Comparison of ENCODE assay signal across 8 cellular contexts in genomic region chr19:49085020-49085867, GRCh38. TPM values are rescaled to one million over a fixed set of nuclear protein-coding genes. Genes with fewer than 3 reads are reported as not detected.
A peak's percentile ranks its signal among the peaks of the same experiment; 100 is the strongest.
DNase-seq lines count a peak whose midpoint lies in the region; ATAC-seq and TF ChIP-seq lines count a peak whose summit lies in the region.

A gene with protein sequence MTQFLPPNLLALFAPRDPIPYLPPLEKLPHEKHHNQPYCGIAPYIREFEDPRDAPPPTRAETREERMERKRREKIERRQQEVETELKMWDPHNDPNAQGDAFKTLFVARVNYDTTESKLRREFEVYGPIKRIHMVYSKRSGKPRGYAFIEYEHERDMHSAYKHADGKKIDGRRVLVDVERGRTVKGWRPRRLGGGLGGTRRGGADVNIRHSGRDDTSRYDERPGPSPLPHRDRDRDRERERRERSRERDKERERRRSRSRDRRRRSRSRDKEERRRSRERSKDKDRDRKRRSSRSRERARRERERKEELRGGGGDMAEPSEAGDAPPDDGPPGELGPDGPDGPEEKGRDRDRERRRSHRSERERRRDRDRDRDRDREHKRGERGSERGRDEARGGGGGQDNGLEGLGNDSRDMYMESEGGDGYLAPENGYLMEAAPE (plus strand): TSS chr19:49085451. CDS start chr19:49086415, 964 bp downstream.

- DNase-seq in DMS153 (lab: John Stamatoyannopoulos, UW), result peak; percentile 98
- DNase-seq in KG1 (lab: John Stamatoyannopoulos, UW), result peak; percentile 94
- peak; percentile 80 for DNase-seq in Panc1 (ENCODE audit: low read depth, low spot score)
- peak; percentile 98 for DNase-seq in activated T-cell treated with anti-CD3 and anti-CD28 coated beads, Interleukin-2, amount 50 U/mL, for 4 hours
- peak; percentile 95 for DNase-seq in stimulated activated CD8-positive, alpha-beta memory T cell treated with anti-CD3 and anti-CD28 coated beads, Interleukin-7, amount 100 ng/mL, for 24 hours (ENCODE audit: low read depth)

- in situ Hi-C loops in Panc1 (cut with HindIII; ENCODE audit: low pct_unique_long_range_greater_than_20kb, low sequenced_read_pairs), result no loop called here

- peak within 1 kb of the TSS; percentile 57 for H3K9ac ChIP-seq in muscle layer of colon (ENCODE audit: low read length)

- H3K36me3 ChIP-seq in Panc1 (ENCODE audit: control insufficient read depth, insufficient read depth, low read length) (peaks cover 10% of the 10 kb centered on the region), esophagus (ENCODE audit: control insufficient read depth in 2 of 2, insufficient read depth in 2 of 2, low read length in 1 of 2) (peaks cover 2 to 10% of the 10 kb centered on the region in 2 donors), muscle layer of colon (ENCODE audit: insufficient read depth, low read length) (peaks cover 23% of the 10 kb centered on the region)

- intact Hi-C loops in Panc1 (cut with micrococcal nuclease; ENCODE audit: unreplicated experiment), result no loop called here

- TF ChIP-seq CTCF in Panc1 (IDR thresholded peaks at IDR 0.05), result no peak

- CTCF ChIA-PET in Panc1 (lab: Charles Lee), result no interaction called here

- peak within 1 kb of the TSS; percentile 99 for H3K4me3 Mint-ChIP-seq in activated T-cell treated with anti-CD3 and anti-CD28 coated beads, Interleukin-2, amount 50 U/mL, for 4 hours

- peak within 1 kb of the TSS; percentile 93 to 95 for H3K4me3 ChIP-seq in Panc1 (ENCODE audit: low read depth in 2 of 2, low read length in 2 of 2)
- H3K4me3 ChIP-seq in esophagus (ENCODE audit: low read depth in 1 of 2, low read length in 2 of 2), result peak within 1 kb of the TSS; percentile 88 to 94
- H3K4me3 ChIP-seq in muscle layer of colon (ENCODE audit: low read depth in 1 of 2, low read length in 2 of 2), result peak within 1 kb of the TSS; percentile 86 to 95

- H3K27me3 Mint-ChIP-seq in activated T-cell treated with anti-CD3 and anti-CD28 coated beads, Interleukin-2, amount 50 U/mL, for 4 hours (ENCODE audit: low read depth), result peaks cover 3% of the 10 kb centered on the region

- no TSS peak for BruUV-seq in Panc1 (replicated peaks; lab: Mats Ljungman, UMichigan)

- H3K27ac ChIP-seq in Panc1 (ENCODE audit: low read length), result peak within 1 kb of the TSS; percentile 94
- H3K27ac ChIP-seq in esophagus (ENCODE audit: low read depth in 2 of 2, low read length in 1 of 2), result peak within 1 kb of the TSS; percentile 77 to 92
- peak within 1 kb of the TSS; percentile 96 for H3K27ac ChIP-seq in muscle layer of colon (ENCODE audit: low read depth, low read length)

- H3K4me1 Mint-ChIP-seq in activated T-cell treated with anti-CD3 and anti-CD28 coated beads, Interleukin-2, amount 50 U/mL, for 4 hours (ENCODE audit: low read depth), result peaks cover 30% of the 10 kb centered on the region

- 0% methylated on average over 86 to 89 of the region's 89 CpGs for WGBS in esophagus, 2 donors

- H3K9me3 Mint-ChIP-seq in activated T-cell treated with anti-CD3 and anti-CD28 coated beads, Interleukin-2, amount 50 U/mL, for 4 hours, result no peaks in the 10 kb centered on the region

- ATAC-seq in GM21717 (IDR thresholded peaks at IDR 0.05; ENCODE audit: unreplicated experiment) (peak; percentile 69), Panc1 (peak; percentile 97)
- ATAC-seq in activated T-cell treated with anti-CD3 and anti-CD28 coated beads, Interleukin-2, amount 50 U/mL, for 4 hours, result peak; percentile 95 to 97

- H3K9me3 ChIP-seq in Panc1 (ENCODE audit: control insufficient read depth, insufficient read depth, low read depth, low read length) (no peaks in the 10 kb centered on the region), esophagus (ENCODE audit: control insufficient read depth in 2 of 2, insufficient read depth in 1 of 2, low read depth in 1 of 2, low read length in 1 of 2) (no peaks in the 10 kb centered on the region), muscle layer of colon (ENCODE audit: low read length) (no peaks in the 10 kb centered on the region)

- POLR2A ChIA-PET in Panc1 (lab: Charles Lee), result no interaction called here

- peaks cover 22% of the 10 kb centered on the region for H3K36me3 Mint-ChIP-seq in activated T-cell treated with anti-CD3 and anti-CD28 coated beads, Interleukin-2, amount 50 U/mL, for 4 hours (ENCODE audit: insufficient read depth)

- no peaks in the 10 kb centered on the region for H3K4me1 ChIP-seq in Panc1 (ENCODE audit: control insufficient read depth, insufficient read depth, low read length)
- peaks cover 3 to 4% of the 10 kb centered on the region in 2 donors for H3K4me1 ChIP-seq in esophagus (ENCODE audit: control insufficient read depth in 2 of 2, insufficient read depth in 2 of 2, low read length in 1 of 2)
- H3K4me1 ChIP-seq in muscle layer of colon (ENCODE audit: insufficient read depth, low read length), result peaks cover 22% of the 10 kb centered on the region

- H3K27me3 ChIP-seq in Panc1 (ENCODE audit: control insufficient read depth, insufficient read depth, low read length) (no peaks in the 10 kb centered on the region), esophagus (ENCODE audit: control insufficient read depth in 1 of 2, insufficient read depth in 2 of 2, low read length in 2 of 2) (no peaks in the 10 kb centered on the region), muscle layer of colon (ENCODE audit: control insufficient read depth in 1 of 2, insufficient read depth in 2 of 2, low read length in 2 of 2) (no peaks in the 10 kb centered on the region)

RNA-seq across cellular contexts. Expression of the gene that starts here (rescaled TPM):
- total RNA-seq in Panc1 (2021; ENCODE audit: unreplicated experiment), result 180 TPM
- 291 TPM for polyA plus RNA-seq in Panc1 (2012; ENCODE audit: insufficient read length)
- 100 to 1,000 TPM; 278 to 294 (median 283) TPM for total RNA-seq in activated T-cell treated with anti-CD3 and anti-CD28 coated beads, Interleukin-2, amount 50 U/mL, for 4 hours
- 100 to 1,000 TPM; 160 to 252 TPM for polyA plus RNA-seq in esophagus

Comparison
In these comparisons a context has a peak if more than half of its experiments do, and no peak if none do; other contexts are left out.
1. Peak in every context shown above with its lines: DNase-seq, ATAC-seq, H3K4me3 ChIP-seq and H3K27ac ChIP-seq.